21 cellular contexts compared by ENCODE assay signal in the genomic region with DNA sequence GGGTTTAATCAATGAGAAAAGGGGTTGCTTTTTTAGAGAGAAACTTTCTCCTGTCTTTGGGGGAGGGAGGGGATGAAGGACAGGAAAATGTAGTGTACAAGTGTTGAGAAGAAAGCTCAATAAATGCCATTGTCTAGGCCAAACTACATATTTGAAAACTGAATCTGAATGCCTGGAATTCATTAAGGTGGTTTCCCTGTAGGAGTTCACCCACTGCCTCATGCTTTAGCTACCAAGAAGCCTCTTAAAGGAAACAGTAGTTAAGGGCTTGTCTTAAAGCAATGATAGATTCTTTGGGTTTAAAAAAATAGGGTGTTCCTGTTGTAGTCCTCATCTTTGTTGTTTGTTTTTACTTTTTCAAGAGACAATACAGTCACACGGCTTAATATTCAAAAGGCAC. TPM values are rescaled to one million over a fixed set of nuclear protein-coding genes. Genes with fewer than 3 reads are reported as not detected.
DNase-seq lines count a peak whose midpoint lies in the region; ATAC-seq and TF ChIP-seq lines count a peak whose summit lies in the region.
"Had no signal": no experiment of that assay in that cellular context is flagged by ENCODE, and none has a peak within 500 bp of the region (broad histone marks: within the 10 kb centered on the region; RNA-seq: fewer than 3 reads in every experiment).

No MANE protein-coding gene starts in this region.

- H3K9me3 Mint-ChIP-seq in HFFc6 (no peaks in the 10 kb centered on the region), chondrocyte (ENCODE audit: low read depth) (no peaks in the 10 kb centered on the region), mesothelial cell of epicardium (no peaks in the 10 kb centered on the region)
- H3K9me3 Mint-ChIP-seq: central memory CD8-positive, alpha-beta T cell had no signal

- ATAC-seq in GM18870 (IDR thresholded peaks at IDR 0.05; ENCODE audit: unreplicated experiment) = no peak
- ATAC-seq: activated CD4-positive, CD25-positive, alpha-beta regulatory T cell treated with anti-CD3 and anti-CD28 coated beads, Interleukin-2, amount 50 U/mL, for 24 hours; activated CD8-positive, alpha-beta memory T cell treated with anti-CD3 and anti-CD28 coated beads, Interleukin-2, amount 10 ng/mL, durations not matched to agents 7 days and 5 days had no signal

- H3K4me1 Mint-ChIP-seq in HFFc6 (ENCODE audit: low read depth) (peaks cover 79% of the 10 kb centered on the region), chondrocyte (ENCODE audit: low read depth) (peaks cover 71% of the 10 kb centered on the region), mesothelial cell of epicardium (peaks cover 53% of the 10 kb centered on the region)

- H3K4me3 Mint-ChIP-seq in HFFc6 (peak overlapping the region; percentile 30; the same call in 1 of the 2 replicates), chondrocyte (ENCODE audit: unreplicated experiment) (no peak overlapping the region), mesothelial cell of epicardium (no peak overlapping the region)
- H3K4me3 Mint-ChIP-seq: activated CD8-positive, alpha-beta memory T cell treated with anti-CD3 and anti-CD28 coated beads, Interleukin-2, amount 10 ng/mL, durations not matched to agents 7 days and 5 days; central memory CD8-positive, alpha-beta T cell had no signal

- peak overlapping the region; percentile 61 for H3K27ac Mint-ChIP-seq in HFFc6
- H3K27ac Mint-ChIP-seq in chondrocyte (ENCODE audit: unreplicated experiment) = peak overlapping the region; percentile 50
- peak overlapping the region; percentile 68 for H3K27ac Mint-ChIP-seq in mesothelial cell of epicardium
- H3K27ac Mint-ChIP-seq: activated CD8-positive, alpha-beta memory T cell treated with anti-CD3 and anti-CD28 coated beads, Interleukin-2, amount 10 ng/mL, durations not matched to agents 7 days and 5 days had no signal

- TF ChIP-seq CTCF in HFFc6 (IDR thresholded peaks at IDR 0.05) = no peak
- no peak for TF ChIP-seq CTCF in chondrocyte (IDR thresholded peaks at IDR 0.05)
- TF ChIP-seq CTCF in mesothelial cell of epicardium (IDR thresholded peaks at IDR 0.05; ENCODE audit: unreplicated experiment) = no peak

- H3K36me3 Mint-ChIP-seq in HFFc6 (ENCODE audit: low read depth) (peaks cover 5% of the 10 kb centered on the region; the same call in 1 of the 2 replicates), chondrocyte (ENCODE audit: low read depth) (no peaks in the 10 kb centered on the region), mesothelial cell of epicardium (no peaks in the 10 kb centered on the region)

- DNase-seq in A172 (ENCODE audit: low spot score) = peak; percentile 58
- peak; percentile 60 for DNase-seq in HFFc6
- no peak for DNase-seq in chondrocyte (ENCODE audit: low spot score)
- no peak for DNase-seq in mesothelial cell of epicardium (ENCODE audit: low spot score in 2 of 2, unreplicated experiment in 2 of 2)
- no peak for DNase-seq in hypothalamus (lab: John Stamatoyannopoulos, UW)
- no peak for DNase-seq in activated CD4-positive, CD25-positive, alpha-beta regulatory T cell treated with anti-CD3 and anti-CD28 coated beads, Interleukin-2, amount 50 U/mL, for 72 hours
- no peak for DNase-seq in NCI-H1105 treated with DMSO at 0.1 percent for 48 hours (lab: John Stamatoyannopoulos, UW)
- DNase-seq: ACHN; activated CD8-positive, alpha-beta memory T cell treated with anti-CD3 and anti-CD28 coated beads, Interleukin-2, amount 10 ng/mL, durations not matched to agents 7 days and 5 days; activated naive CD4-positive, alpha-beta T cell treated with anti-CD3 and anti-CD28 coated beads, Interleukin-2, amount 50 U/mL, for 16 hours; COR-L47; islet precursor cell; Kasumi-1; NCI-H187 treated with DMSO at 0.1 percent for 48 hours; NCI-H748 treated with DMSO at 0.1 percent for 48 hours; stimulated activated CD4-positive, alpha-beta T cell treated with anti-CD3 and anti-CD28 coated beads, Interleukin-2, amount 100 ng/mL, for 48 hours; T-helper 1 cell; thyroid gland had no signal

- H3K27me3 Mint-ChIP-seq in HFFc6 (ENCODE audit: insufficient read depth) = peaks cover 6% of the 10 kb centered on the region; the same call in 1 of the 2 replicates
- H3K27me3 Mint-ChIP-seq in chondrocyte (ENCODE audit: low read depth) = no peaks in the 10 kb centered on the region
- no peaks in the 10 kb centered on the region for H3K27me3 Mint-ChIP-seq in mesothelial cell of epicardium (ENCODE audit: low read depth)
- H3K27me3 Mint-ChIP-seq: activated CD8-positive, alpha-beta memory T cell treated with anti-CD3 and anti-CD28 coated beads, Interleukin-2, amount 10 ng/mL, durations not matched to agents 7 days and 5 days; central memory CD8-positive, alpha-beta T cell had no signal

RNA-seq across cellular contexts. Expression of a gene that starts 45.8 kb away (rescaled TPM):
- 8.0 and 10.8 TPM in 2 replicates for total RNA-seq in A172 (2014; rRNA removed; shearing (Covaris generic))
- total RNA-seq in HFFc6 (2021; fragmentation: NEBNext Ultra II Directional; extraction: Animal tissue kit (Norgen Biotek cat#: 25700)) = 10 to 100 TPM; 14.1 to 22.2 (median 18.2) TPM
- total RNA-seq in chondrocyte = 20.7 to 33.7 TPM (median 32.1 TPM) in 3 replicates
- 31.4 to 32.9 TPM (median 32.1 TPM) in 3 replicates for total RNA-seq in mesothelial cell of epicardium

Comparison
In these comparisons a context has a peak if more than half of its experiments do, and no peak if none do; other contexts are left out.
1. DNase-seq: peak in A172 (single experiment) and HFFc6 (single experiment); none in chondrocyte (single experiment), mesothelial cell of epicardium (0 of 2), hypothalamus (0 of 51), activated CD4-positive, CD25-positive, alpha-beta regulatory T cell treated with anti-CD3 and anti-CD28 coated beads, Interleukin-2, amount 50 U/mL, for 72 hours (single experiment) and NCI-H1105 treated with DMSO at 0.1 percent for 48 hours (single experiment).
2. Peak in every context shown above with its lines, with median percentiles within 50 percentile points of each other: H3K27ac Mint-ChIP-seq.